8 cellular contexts compared by ENCODE assay signal in the genomic region with DNA sequence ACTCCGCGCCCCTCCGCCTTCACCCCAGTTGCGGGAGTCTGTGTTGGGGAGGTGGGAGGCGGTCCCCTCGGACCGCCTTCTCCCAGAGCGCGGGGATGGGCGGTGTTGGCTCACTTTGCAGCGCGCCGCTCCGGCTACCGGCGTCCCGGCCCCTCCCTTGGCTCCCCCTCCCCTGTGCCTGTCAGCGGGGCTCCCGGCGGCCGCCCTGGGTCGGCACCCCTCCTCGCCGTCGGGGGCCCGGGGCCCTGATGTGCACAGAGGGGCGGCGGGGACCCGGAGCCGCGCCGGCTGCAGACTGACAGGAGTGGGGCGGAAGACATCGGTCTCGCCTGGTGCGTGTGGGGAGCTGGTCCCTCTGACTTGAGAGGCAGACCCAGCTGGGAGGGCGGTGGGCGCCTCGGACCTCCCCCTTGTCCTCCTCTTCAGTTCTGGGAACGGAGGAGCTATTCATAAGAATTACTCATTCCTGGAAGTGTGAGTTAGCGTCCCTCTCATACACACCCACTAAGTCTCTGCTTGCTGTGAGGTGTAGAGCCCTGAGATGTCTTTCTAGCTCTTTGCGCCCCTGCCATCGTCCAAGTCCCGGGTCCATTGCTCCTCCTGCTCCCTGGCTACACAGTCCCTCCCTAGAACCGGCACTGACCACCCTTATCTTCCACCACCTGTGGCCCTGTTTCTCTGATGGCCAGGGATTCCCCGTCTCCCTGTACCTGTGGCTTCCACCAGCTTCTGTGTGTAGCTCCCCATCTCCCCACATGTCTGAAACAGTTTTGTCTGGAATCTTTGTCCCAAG. TPM values are rescaled to one million over a fixed set of nuclear protein-coding genes. Genes with fewer than 3 reads are reported as not detected.
DNase-seq lines count a peak whose midpoint lies in the region; ATAC-seq and TF ChIP-seq lines count a peak whose summit lies in the region.

No MANE protein-coding gene starts in this region.

- H3K4me3 ChIP-seq in right cardiac atrium (ENCODE audit: low read length) (peak overlapping the region; percentile 88), retinal pigment epithelial cell (ENCODE audit: low read length) (peak overlapping the region; percentile 91), OCI-LY7 (ENCODE audit: low read depth, low read length, poor library complexity, severe bottlenecking) (no peak overlapping the region)

- H3K9me3 Mint-ChIP-seq in activated naive CD4-positive, alpha-beta T cell treated with anti-CD3 and anti-CD28 coated beads, Interleukin-2, amount 50 U/mL, for 24 hours, result no peaks in the 10 kb centered on the region

- H3K9me3 ChIP-seq in right cardiac atrium (ENCODE audit: control insufficient read depth, low read length) (no peaks in the 10 kb centered on the region), OCI-LY7 (ENCODE audit: low read length) (no peaks in the 10 kb centered on the region)

- no peak overlapping the region for H3K27ac Mint-ChIP-seq in activated naive CD4-positive, alpha-beta T cell treated with anti-CD3 and anti-CD28 coated beads, Interleukin-2, amount 50 U/mL, for 24 hours

- ATAC-seq in Right ventricle myocardium inferior (no peak), right cardiac atrium (peak; percentile 6 to 23), GM18909 (IDR thresholded peaks at IDR 0.05; ENCODE audit: poor library complexity, unreplicated experiment) (no peak)

- peaks cover 41% of the 10 kb centered on the region for H3K27me3 Mint-ChIP-seq in activated naive CD4-positive, alpha-beta T cell treated with anti-CD3 and anti-CD28 coated beads, Interleukin-2, amount 50 U/mL, for 24 hours

- H3K36me3 Mint-ChIP-seq in activated naive CD4-positive, alpha-beta T cell treated with anti-CD3 and anti-CD28 coated beads, Interleukin-2, amount 50 U/mL, for 24 hours, result no peaks in the 10 kb centered on the region

- intact Hi-C loops in Right ventricle myocardium inferior (cut with DNase I) (loop anchor here (5.0 to 10.0 kb wide), 2 partner anchors 43 to 521 kb away; no protein-coding TSS in a partner anchor), cardiac septum (cut with DNase I) (loop anchor here (10.0 kb wide), 1 partner anchor 511 kb away; no protein-coding TSS in a partner anchor), right cardiac atrium (cut with DNase I) (loop anchor here in 1 of 4 donors (5.0 kb wide), 1 partner anchor 43 kb away; no protein-coding TSS in a partner anchor), OCI-LY7 (cut with micrococcal nuclease; ENCODE audit: unreplicated experiment) (no loop called here)

- peak; percentile 57 for DNase-seq in Right ventricle myocardium inferior (ENCODE audit: missing footprints)
- DNase-seq in cardiac septum (ENCODE audit: low spot score), result no peak
- DNase-seq in right cardiac atrium, result peak; percentile 24 to 64 (median 62)
- DNase-seq in retinal pigment epithelial cell (ENCODE audit: low read depth), result no peak
- DNase-seq in OCI-LY7 (ENCODE audit: low spot score), result no peak
- DNase-seq in cerebellar cortex (ENCODE audit: low spot score), result no peak

- H3K4me3 Mint-ChIP-seq in activated naive CD4-positive, alpha-beta T cell treated with anti-CD3 and anti-CD28 coated beads, Interleukin-2, amount 50 U/mL, for 24 hours, result peak overlapping the region; percentile 75

- CTCF ChIA-PET in OCI-LY7 (lab: Charles Lee; ENCODE audit: unreplicated experiment), result no interaction called here

- no peak overlapping the region for H3K4me2 ChIP-seq in OCI-LY7 (ENCODE audit: low read length)

- POLR2A ChIA-PET in OCI-LY7 (lab: Charles Lee), result no interaction called here

- no peaks in the 10 kb centered on the region for H3K9me2 ChIP-seq in OCI-LY7 (ENCODE audit: insufficient read depth, low read length)

- no peaks in the 10 kb centered on the region for H3K4me1 ChIP-seq in right cardiac atrium (ENCODE audit: control insufficient read depth, insufficient read depth, low read length)
- H3K4me1 ChIP-seq in OCI-LY7 (ENCODE audit: insufficient read depth, low read length, poor library complexity, severe bottlenecking), result no peaks in the 10 kb centered on the region

- no peaks in the 10 kb centered on the region for H4K20me1 ChIP-seq in OCI-LY7 (ENCODE audit: insufficient read depth, low read length)

- BruUV-seq in OCI-LY7 (replicated peaks; lab: Mats Ljungman, UMichigan), result no TSS peak

- no peaks in the 10 kb centered on the region for H3K36me3 ChIP-seq in OCI-LY7 (ENCODE audit: insufficient read depth, low read length)

- H3K27ac ChIP-seq in right cardiac atrium (ENCODE audit: low read length) (no peak overlapping the region), OCI-LY7 (ENCODE audit: low read depth, low read length, poor library complexity, severe bottlenecking) (no peak overlapping the region)

- H3K27me3 ChIP-seq in right cardiac atrium (ENCODE audit: control insufficient read depth, insufficient read depth), result no peaks in the 10 kb centered on the region

- peaks cover 14% of the 10 kb centered on the region for H3K4me1 Mint-ChIP-seq in activated naive CD4-positive, alpha-beta T cell treated with anti-CD3 and anti-CD28 coated beads, Interleukin-2, amount 50 U/mL, for 24 hours

- TF ChIP-seq CTCF in retinal pigment epithelial cell (conservative IDR thresholded peaks at IDR 0.05; ENCODE audit: low read depth, low read length) (no peak), OCI-LY7 (conservative IDR thresholded peaks at IDR 0.05; ENCODE audit: low read length) (no peak)

- H3K79me2 ChIP-seq in OCI-LY7 (ENCODE audit: insufficient read depth, low read depth, low read length), result no peaks in the 10 kb centered on the region

- WGBS in right cardiac atrium, result 5% methylated on average over 46 of the region's 46 CpGs

- H2AFZ ChIP-seq in OCI-LY7 (ENCODE audit: low read length), result no peak overlapping the region

RNA-seq across cellular contexts. Expression of a gene that starts 1.0 kb away (rescaled TPM):
- total RNA-seq in Right ventricle myocardium inferior (66.0 TPM), cardiac septum (139 TPM), right cardiac atrium (10 to 100 TPM; 44.2 to 58.4 (median 45.6) TPM), OCI-LY7 (2022) (not detected in 2 replicates)
- 19.5 TPM for polyA plus RNA-seq in right cardiac atrium
- 0.09 TPM in 1 of 2 replicates, not detected in the other for total RNA-seq in OCI-LY7 (2014; rRNA removed; shearing (Covaris generic))

RNA-seq across cellular contexts. Expression of a gene that starts 42.3 kb away (rescaled TPM):
- total RNA-seq in Right ventricle myocardium inferior, result not detected
- not detected for total RNA-seq in cardiac septum
- 1 to 10 TPM in 1 of 4 donors, under 1 TPM in 3; 0.36 to 2.0 (median 0.83) TPM for total RNA-seq in right cardiac atrium
- polyA plus RNA-seq in right cardiac atrium, result 1.6 TPM
- not detected in 2 replicates for total RNA-seq in OCI-LY7 (2014; rRNA removed; shearing (Covaris generic))
- not detected in 2 replicates for total RNA-seq in OCI-LY7 (2022)

Comparison
In these comparisons a context has a peak if more than half of its experiments do, and no peak if none do; other contexts are left out.
1. ATAC-seq: peak in right cardiac atrium (2 of 2); none in Right ventricle myocardium inferior (single experiment) and GM18909 (single experiment).
2. DNase-seq: peak in Right ventricle myocardium inferior (single experiment) and right cardiac atrium (3 of 3); none in cardiac septum (single experiment), retinal pigment epithelial cell (single experiment), OCI-LY7 (single experiment) and cerebellar cortex (single experiment).
3. RNA of a gene that starts 1.0 kb away (total RNA-seq): 139 TPM in cardiac septum (single experiment), 66.0 TPM in Right ventricle myocardium inferior (single experiment) and 44.2 to 58.4 TPM in right cardiac atrium; 0.09 TPM in OCI-LY7; every median in the first group is over 10 times any median in the second.